ENCODE assay signal across 5 cellular contexts in genomic region chr22:21360525-21360924, GRCh38. TPM values are rescaled to one million over a fixed set of nuclear protein-coding genes. Genes with fewer than 3 reads are reported as not detected.
"Had no signal": no experiment of that assay in that cellular context is flagged by ENCODE, and none has a peak within 500 bp of the region (broad histone marks: within the 10 kb centered on the region; RNA-seq: fewer than 3 reads in every experiment).

No MANE protein-coding gene starts in this region.

RNA-seq across cellular contexts. Expression of gene RIMBP3B, which starts 23.0 kb away (rescaled TPM):
- total RNA-seq: HT-29, MCF 10A, PC-3, Right ventricle myocardium superior, RPMI7951 had no signal
